10 cellular contexts compared by ENCODE assay signal in genomic region chr5:14672508-14673394, GRCh38. TPM values are rescaled to one million over a fixed set of nuclear protein-coding genes. Genes with fewer than 3 reads are reported as not detected.
A peak's percentile ranks its signal among the peaks of the same experiment; 100 is the strongest.
DNase-seq lines count a peak whose midpoint lies in the region; ATAC-seq, FAIRE-seq and TF ChIP-seq lines count a peak whose summit lies in the region.
"Had no signal": no experiment of that assay in that cellular context is flagged by ENCODE, and none has a peak within 500 bp of the region (broad histone marks: within the 10 kb centered on the region; RNA-seq: fewer than 3 reads in every experiment).

No MANE protein-coding gene starts in this region.

- POLR2A ChIA-PET in Panc1 (lab: Charles Lee) (no interaction called here), H1 (lab: Charles Lee; ENCODE audit: partially characterized antibody) (interaction anchor here (0.6 to 1.0 kb wide), 2 partner anchors 9 to 278 kb away, joined by 3 read pairs; no protein-coding TSS in a partner anchor)

- in situ Hi-C loops in Panc1 (cut with HindIII; ENCODE audit: low pct_unique_long_range_greater_than_20kb, low sequenced_read_pairs) = no loop called here

- peaks cover 40% of the 10 kb centered on the region for H3K36me3 Mint-ChIP-seq in activated naive CD4-positive, alpha-beta T cell treated with anti-CD3 and anti-CD28 coated beads for 36 hours (ENCODE audit: low read depth)
- H3K36me3 Mint-ChIP-seq in activated naive CD4-positive, alpha-beta T cell treated with anti-CD3 and anti-CD28 coated beads, Interleukin-2, amount 10 ng/mL, durations not matched to agents 7 days and 5 days = peaks cover 48% of the 10 kb centered on the region
- H3K36me3 Mint-ChIP-seq in progenitor cell of endocrine pancreas (ENCODE audit: insufficient read depth) = peaks cover 8% of the 10 kb centered on the region

- no peak overlapping the region for H2AFZ ChIP-seq in H1 (ENCODE audit: low read length)

- TF ChIP-seq RAD21 in H1 (IDR thresholded peaks at IDR 0.05 in 1 of 2, conservative IDR thresholded peaks at IDR 0.05 in 1 of 2; ENCODE audit: low read depth in 2 of 2, low read length in 2 of 2) = no peak

- peaks cover 11% of the 10 kb centered on the region; the same call in 1 of the 2 replicates for H3K79me1 ChIP-seq in H1 (ENCODE audit: low read depth, low read length)

- H3K9me3 ChIP-seq in Panc1 (ENCODE audit: control insufficient read depth, insufficient read depth, low read depth, low read length) (no peaks in the 10 kb centered on the region), H1 (ENCODE audit: insufficient read depth in 2 of 2, low read depth in 1 of 2, low read length in 1 of 2) (no peaks in the 10 kb centered on the region), small intestine (ENCODE audit: control insufficient read depth, low read depth) (no peaks in the 10 kb centered on the region)
- H3K9me3 ChIP-seq: SJSA1 had no signal

- no peak overlapping the region for H4K91ac ChIP-seq in H1 (replicated peaks; ENCODE audit: insufficient read length, low read length)

- peaks cover 0 to 77% of the 10 kb centered on the region in 2 experiments; a peak in 3 of 4 replicates for H3K79me2 ChIP-seq in H1 (ENCODE audit: control insufficient read depth in 1 of 2, insufficient read depth in 2 of 2, low read length in 2 of 2)

- H4K5ac ChIP-seq in H1 (ENCODE audit: insufficient read length, low read depth, low read length) = no peak overlapping the region

- ATAC-seq in Panc1 = 0 out of 2 replicates have a peak, but pooled peaks have one; percentile 44
- no peak for ATAC-seq in GM18505 (IDR thresholded peaks at IDR 0.05; ENCODE audit: unreplicated experiment)

- CTCF ChIA-PET in activated naive CD4-positive, alpha-beta T cell treated with anti-CD3 and anti-CD28 coated beads for 36 hours (lab: Charles Lee) = interaction anchor here (0.7 to 2.7 kb wide), 5 partner anchors 10 to 332 kb away, joined by 3 to 13 read pairs (median 3); no protein-coding TSS in a partner anchor
- CTCF ChIA-PET in activated naive CD4-positive, alpha-beta T cell treated with anti-CD3 and anti-CD28 coated beads, Interleukin-2, amount 10 ng/mL, durations not matched to agents 7 days and 5 days (lab: Charles Lee) = interaction anchor here (1.1 to 1.7 kb wide), 3 partner anchors 10 to 24 kb away, joined by 4 to 6 read pairs (median 6); no protein-coding TSS in a partner anchor
- CTCF ChIA-PET in Panc1 (lab: Charles Lee) = no interaction called here
- CTCF ChIA-PET in H1 (lab: Charles Lee; ENCODE audit: partially characterized antibody) = interaction anchor here (0.8 to 1.4 kb wide), 9 partner anchors 9 to 433 kb away, joined by 3 to 5 read pairs (median 4); no protein-coding TSS in a partner anchor

- peak overlapping the region; percentile 93 for H3K27ac Mint-ChIP-seq in activated naive CD4-positive, alpha-beta T cell treated with anti-CD3 and anti-CD28 coated beads for 36 hours
- no peak overlapping the region for H3K27ac Mint-ChIP-seq in activated naive CD4-positive, alpha-beta T cell treated with anti-CD3 and anti-CD28 coated beads, Interleukin-2, amount 10 ng/mL, durations not matched to agents 7 days and 5 days
- H3K27ac Mint-ChIP-seq in progenitor cell of endocrine pancreas = no peak overlapping the region

- FAIRE-seq in H1 (lab: Jason Lieb, UNC) (no peak), small intestine (lab: Jason Lieb, UNC) (no peak)

- no peak for TF ChIP-seq EP300 in H1 (IDR thresholded peaks at IDR 0.05; ENCODE audit: borderline replicate concordance in 1 of 2, low read depth in 2 of 2, low read length in 2 of 2)

- H3K4me3 Mint-ChIP-seq in activated naive CD4-positive, alpha-beta T cell treated with anti-CD3 and anti-CD28 coated beads for 36 hours = no peak overlapping the region
- H3K4me3 Mint-ChIP-seq in activated naive CD4-positive, alpha-beta T cell treated with anti-CD3 and anti-CD28 coated beads, Interleukin-2, amount 10 ng/mL, durations not matched to agents 7 days and 5 days = no peak overlapping the region
- H3K4me3 Mint-ChIP-seq in progenitor cell of endocrine pancreas (ENCODE audit: low read depth) = no peak overlapping the region

- 82% methylated on average over 9 of the region's 9 CpGs; no CpG with 5 or more reads in 1 of the 2 experiments for WGBS in H1 (ENCODE audit: extremely low coverage in 1 of 2, insufficient coverage in 1 of 2, insufficient read length in 1 of 2, insufficient replicate concordance in 2 of 2, low coverage in 1 of 2, low lambda C conversion rate in 2 of 2, missing lambda C conversion rate in 1 of 2), 2 experiments
- 67 to 83% (median 72%) methylated on average over 9 of the region's 9 CpGs for WGBS in small intestine, 3 donors

- peaks cover 24% of the 10 kb centered on the region for H3K4me1 ChIP-seq in Panc1 (ENCODE audit: control insufficient read depth, insufficient read depth, low read length)
- peaks cover 3 to 16% (median 7%) of the 10 kb centered on the region in 4 experiments; a peak in 5 of 7 replicates for H3K4me1 ChIP-seq in H1 (replicated peaks in 1 of 4; ENCODE audit: control insufficient read depth in 3 of 4, insufficient read depth in 4 of 4, low read length in 3 of 4)
- H3K4me1 ChIP-seq in small intestine (ENCODE audit: control insufficient read depth in 2 of 2, insufficient read depth in 1 of 2, low read depth in 1 of 2, low read length in 1 of 2) = peaks cover 1 to 16% of the 10 kb centered on the region in 2 donors

- intact Hi-C loops in activated naive CD4-positive, alpha-beta T cell treated with anti-CD3 and anti-CD28 coated beads for 36 hours (cut with micrococcal nuclease) = no loop called here
- intact Hi-C loops in Panc1 (cut with micrococcal nuclease; ENCODE audit: unreplicated experiment) = no loop called here

- no peak overlapping the region for H3K23ac ChIP-seq in H1 (ENCODE audit: insufficient read length)

- no peak overlapping the region for H3K4me2 ChIP-seq in H1 (ENCODE audit: insufficient read depth in 1 of 2, low read depth in 2 of 2, low read length in 2 of 2)

- H3K4me1 Mint-ChIP-seq in activated naive CD4-positive, alpha-beta T cell treated with anti-CD3 and anti-CD28 coated beads for 36 hours (ENCODE audit: low read depth) = peaks cover 82% of the 10 kb centered on the region
- H3K4me1 Mint-ChIP-seq in activated naive CD4-positive, alpha-beta T cell treated with anti-CD3 and anti-CD28 coated beads, Interleukin-2, amount 10 ng/mL, durations not matched to agents 7 days and 5 days = peaks cover 77% of the 10 kb centered on the region
- H3K4me1 Mint-ChIP-seq in progenitor cell of endocrine pancreas (ENCODE audit: low read depth) = peaks cover 21% of the 10 kb centered on the region

- BruUV-seq in Panc1 (replicated peaks; lab: Mats Ljungman, UMichigan) = no TSS peak

- H2BK120ac ChIP-seq in H1 (replicated peaks; ENCODE audit: low read depth, low read length) = no peak overlapping the region

- H3K27me3 Mint-ChIP-seq in activated naive CD4-positive, alpha-beta T cell treated with anti-CD3 and anti-CD28 coated beads for 36 hours (ENCODE audit: low read depth) = no peaks in the 10 kb centered on the region
- H3K27me3 Mint-ChIP-seq in activated naive CD4-positive, alpha-beta T cell treated with anti-CD3 and anti-CD28 coated beads, Interleukin-2, amount 10 ng/mL, durations not matched to agents 7 days and 5 days = no peaks in the 10 kb centered on the region
- no peaks in the 10 kb centered on the region for H3K27me3 Mint-ChIP-seq in progenitor cell of endocrine pancreas

- H2BK12ac ChIP-seq in H1 (ENCODE audit: low read depth, low read length) = no peak overlapping the region

- no peak overlapping the region for H3K9ac ChIP-seq in H1 (replicated peaks in 1 of 4; ENCODE audit: extremely low read depth in 1 of 4, low read depth in 3 of 4, low read length in 3 of 4)

- H2BK15ac ChIP-seq in H1 (ENCODE audit: low read length) = no peak overlapping the region

- H3K4me3 ChIP-seq in Panc1 (ENCODE audit: low read depth in 2 of 2, low read length in 2 of 2) (no peak overlapping the region), H1 (ENCODE audit: extremely low read depth in 1 of 4, insufficient read depth in 2 of 4, low read depth in 3 of 4, low read length in 4 of 4) (no peak overlapping the region), small intestine (ENCODE audit: low read depth in 1 of 2, low read length in 2 of 2) (no peak overlapping the region)
- H3K4me3 ChIP-seq: dorsolateral prefrontal cortex, SJSA1 had no signal

- no peak overlapping the region for H3K14ac ChIP-seq in H1 (ENCODE audit: insufficient read length)

- H3K27ac ChIP-seq in Panc1 (ENCODE audit: low read length) = peak overlapping the region; percentile 23; the same call in 1 of the 2 replicates
- no peak overlapping the region for H3K27ac ChIP-seq in H1 (ENCODE audit: low read depth, low read length)
- no peak overlapping the region for H3K27ac ChIP-seq in small intestine (ENCODE audit: low read depth in 1 of 2, low read length in 1 of 2)
- H3K27ac ChIP-seq: dorsolateral prefrontal cortex, SJSA1 had no signal

- H3K56ac ChIP-seq in H1 (replicated peaks; ENCODE audit: insufficient read length, low read depth, low read length) = no peak overlapping the region

- H3K36me3 ChIP-seq in Panc1 (ENCODE audit: control insufficient read depth, insufficient read depth, low read length) (no peaks in the 10 kb centered on the region; the same call in 1 of the 2 replicates), H1 (ENCODE audit: control insufficient read depth in 2 of 4, insufficient read depth in 4 of 4, low read length in 3 of 4) (no peaks in the 10 kb centered on the region), small intestine (ENCODE audit: control insufficient read depth in 2 of 2, insufficient read depth in 2 of 2, low read length in 2 of 2) (peaks cover 0 to 5% of the 10 kb centered on the region in 2 donors)

- peak overlapping the region; percentile 27; the same call in 1 of the 2 replicates for H2BK5ac ChIP-seq in H1 (ENCODE audit: low read depth, low read length)

- no peaks in the 10 kb centered on the region for H3K23me2 ChIP-seq in H1 (ENCODE audit: low read depth, low read length)

- H2AK5ac ChIP-seq in H1 (ENCODE audit: low read depth, low read length) = no peak overlapping the region

- H3K18ac ChIP-seq in H1 (ENCODE audit: extremely low read depth, low read length) = no peak overlapping the region

- TF ChIP-seq CTCF in Panc1 (IDR thresholded peaks at IDR 0.05) (no peak), H1 (IDR thresholded peaks at IDR 0.05; ENCODE audit: control extremely low read depth in 1 of 3, insufficient read depth in 1 of 3, low read depth in 1 of 3, low read length in 3 of 3) (no peak), progenitor cell of endocrine pancreas (IDR thresholded peaks at IDR 0.05; ENCODE audit: unreplicated experiment) (no peak)

- no peak overlapping the region for H2BK20ac ChIP-seq in H1 (ENCODE audit: low read length)

- no peak for DNase-seq in activated naive CD4-positive, alpha-beta T cell treated with anti-CD3 and anti-CD28 coated beads for 36 hours
- DNase-seq in activated naive CD4-positive, alpha-beta T cell treated with anti-CD3 and anti-CD28 coated beads, Interleukin-2, amount 10 ng/mL, durations not matched to agents 7 days and 5 days = no peak
- DNase-seq in Panc1 (ENCODE audit: low read depth, low spot score) = no peak
- no peak for DNase-seq in H1 (ENCODE audit: low read depth in 1 of 2, low spot score in 2 of 2)
- peak; percentile 14 for DNase-seq in small intestine
- no peak for DNase-seq in SW480 (ENCODE audit: low spot score)
- no peak for DNase-seq in progenitor cell of endocrine pancreas (ENCODE audit: low spot score, unreplicated experiment)

- no peaks in the 10 kb centered on the region for H3K9me3 Mint-ChIP-seq in activated naive CD4-positive, alpha-beta T cell treated with anti-CD3 and anti-CD28 coated beads for 36 hours
- no peaks in the 10 kb centered on the region for H3K9me3 Mint-ChIP-seq in activated naive CD4-positive, alpha-beta T cell treated with anti-CD3 and anti-CD28 coated beads, Interleukin-2, amount 10 ng/mL, durations not matched to agents 7 days and 5 days
- no peaks in the 10 kb centered on the region for H3K9me3 Mint-ChIP-seq in progenitor cell of endocrine pancreas (ENCODE audit: low read depth)

- H4K8ac ChIP-seq in H1 (ENCODE audit: extremely low read depth, insufficient read depth, low read length) = no peak overlapping the region

- H3K27me3 ChIP-seq in Panc1 (ENCODE audit: control insufficient read depth, insufficient read depth, low read length) (no peaks in the 10 kb centered on the region), H1 (replicated peaks in 1 of 4; ENCODE audit: control insufficient read depth in 3 of 4, extremely low read depth in 1 of 4, insufficient read depth in 3 of 4, low read length in 3 of 4) (no peaks in the 10 kb centered on the region), small intestine (ENCODE audit: control insufficient read depth in 2 of 2, insufficient read depth in 2 of 2, low read length in 2 of 2) (no peaks in the 10 kb centered on the region)
- H3K27me3 ChIP-seq: dorsolateral prefrontal cortex, SJSA1 had no signal

- H4K20me1 ChIP-seq in H1 (replicated peaks in 1 of 2; ENCODE audit: control insufficient read depth in 1 of 2, insufficient read depth in 2 of 2, low read length in 2 of 2) = peaks cover 0 to 2% of the 10 kb centered on the region in 2 experiments

- no peak overlapping the region for H3K4ac ChIP-seq in H1 (replicated peaks; ENCODE audit: insufficient read length, low read depth, low read length)

- no peak for TF ChIP-seq POLR2A in H1 (IDR thresholded peaks at IDR 0.05; ENCODE audit: control extremely low read depth in 1 of 2, low read depth in 2 of 2, low read length in 2 of 2)
- TF ChIP-seq POLR2A in GM18505 (IDR thresholded peaks at IDR 0.05; ENCODE audit: borderline replicate concordance, extremely low read depth, insufficient read depth, insufficient read length) = no peak

RNA-seq across cellular contexts. Expression of gene OTULIN, which starts 8.2 kb away (rescaled TPM):
- 10 to 100 TPM; 46.4 to 48.0 TPM for total RNA-seq in activated naive CD4-positive, alpha-beta T cell treated with anti-CD3 and anti-CD28 coated beads for 36 hours
- total RNA-seq in Panc1 (2021; ENCODE audit: unreplicated experiment) = 40.1 TPM
- 19.5 TPM for polyA plus RNA-seq in Panc1 (2012; ENCODE audit: insufficient read length)
- 30.5 and 34.8 TPM in 2 replicates for total RNA-seq in H1 (2021; fragmentation: NEBNext Ultra II Directional; extraction: Animal tissue kit (Norgen Biotek cat#: 25700))
- 3.8 and 5.2 TPM in 2 replicates for polyA plus RNA-seq in H1 (2011; rRNA removed)
- polyA plus RNA-seq in H1 (2011; cell fraction: cytosol; rRNA removed) = 7.0 TPM
- 6.6 TPM for polyA plus RNA-seq in H1 (2011; cell fraction: nucleus; rRNA removed)
- polyA plus RNA-seq in H1 (2012, experiment 1 of 2) = 8.6 to 17.4 TPM (median 9.4 TPM) in 4 replicates
- polyA plus RNA-seq in H1 (2012, experiment 2 of 2) = 0.71 TPM
- 7.2 TPM for polyA plus RNA-seq in H1 (2013, experiment 1 of 2)
- polyA plus RNA-seq in H1 (2013, experiment 2 of 2) = 6.8 TPM
- polyA minus RNA-seq in H1 (2011; rRNA and poly(A)+ RNA removed) = 30.6 and 34.9 TPM in 2 replicates
- polyA minus RNA-seq in H1 (2011; cell fraction: cytosol; rRNA and poly(A)+ RNA removed) = 21.0 TPM
- polyA minus RNA-seq in H1 (2011; cell fraction: nucleus; rRNA and poly(A)+ RNA removed) = 25.4 TPM
- polyA plus RNA-seq in small intestine = 1 to 10 TPM; 3.1 to 8.4 (median 3.2) TPM
- total RNA-seq in progenitor cell of endocrine pancreas = 30.0 and 36.4 TPM in 2 replicates
